Comparison of ENCODE assay signal across 26 cellular contexts in genomic region chr15:77666296-77666660, GRCh38. TPM values are rescaled to one million over a fixed set of nuclear protein-coding genes. Genes with fewer than 3 reads are reported as not detected.
"Had no signal": no experiment of that assay in that cellular context is flagged by ENCODE, and none has a peak within 500 bp of the region (broad histone marks: within the 10 kb centered on the region; RNA-seq: fewer than 3 reads in every experiment).

No MANE protein-coding gene starts in this region.

- H3K9me3 ChIP-seq: esophagus muscularis mucosa, gastroesophageal sphincter, heart right ventricle had no signal

- H3K4me1 ChIP-seq: esophagus muscularis mucosa, foreskin keratinocyte, gastroesophageal sphincter, heart right ventricle had no signal

- DNase-seq: activated CD4-positive, alpha-beta memory T cell treated with anti-CD3 and anti-CD28 coated beads, Interleukin-2, amount 10 ng/mL, durations not matched to agents 7 days and 5 days; activated CD4-positive, alpha-beta T cell treated with anti-CD3 and anti-CD28 coated beads for 1 hour; activated CD4-positive, alpha-beta T cell treated with anti-CD3 and anti-CD28 coated beads for 4 hours; activated CD4-positive, alpha-beta T cell treated with anti-CD3 and anti-CD28 coated beads, Interleukin-2, amount 10 ng/mL, durations not matched to agents 7 days and 5 days; activated CD4-positive, alpha-beta T cell treated with anti-CD3 and anti-CD28 coated beads, Interleukin-2, amount 50 U/mL, for 4 hours; activated CD8-positive, alpha-beta memory T cell treated with anti-CD3 and anti-CD28 coated beads, Interleukin-2, amount 50 U/mL, for 48 hours; activated gamma-delta T cell; activated naive CD4-positive, alpha-beta T cell; activated naive CD4-positive, alpha-beta T cell treated with anti-CD3 and anti-CD28 coated beads, Interleukin-2, amount 10 ng/mL, durations not matched to agents 7 days and 5 days; activated naive CD8-positive, alpha-beta T cell treated with anti-CD3 and anti-CD28 coated beads, Interleukin-2, amount 10 ng/mL, durations not matched to agents 7 days and 5 days; activated T-cell treated with anti-CD3 and anti-CD28 coated beads for 4 hours; activated T-cell treated with anti-CD3 and anti-CD28 coated beads, Interleukin-2, amount 50 U/mL, for 24 hours; activated T-cell treated with anti-CD3 and anti-CD28 coated beads, Interleukin-2, amount 50 U/mL, for 72 hours; cortex of kidney; effector memory CD4-positive, alpha-beta T cell; endodermal cell; erythroblast; foreskin keratinocyte; heart right ventricle; T-helper 2 cell had no signal

- FAIRE-seq: astrocyte, colon had no signal

- H3K4me3 ChIP-seq: esophagus muscularis mucosa, gastroesophageal sphincter, heart right ventricle had no signal

- H3K36me3 ChIP-seq: esophagus muscularis mucosa, gastroesophageal sphincter, heart right ventricle had no signal

- H3K27ac ChIP-seq: esophagus muscularis mucosa, foreskin keratinocyte, gastroesophageal sphincter, heart right ventricle had no signal

RNA-seq across cellular contexts. Expression of gene LINGO1, which starts 33.6 kb away (rescaled TPM):
- total RNA-seq: activated CD4-positive, alpha-beta memory T cell treated with anti-CD3 and anti-CD28 coated beads, Interleukin-2, amount 10 ng/mL, durations not matched to agents 7 days and 5 days; activated CD4-positive, alpha-beta T cell treated with anti-CD3 and anti-CD28 coated beads, Interleukin-2, amount 10 ng/mL, durations not matched to agents 7 days and 5 days; activated naive CD4-positive, alpha-beta T cell treated with anti-CD3 and anti-CD28 coated beads, Interleukin-2, amount 50 U/mL, for 72 hours; activated naive CD8-positive, alpha-beta T cell treated with anti-CD3 and anti-CD28 coated beads, Interleukin-2, amount 10 ng/mL, durations not matched to agents 7 days and 5 days; T-helper 1 cell treated with Interleukin-12 subunit alpha and Interleukin-12 subunit beta and Interleukin-4 antibody, amounts not matched to agents 30 ng/mL and 1 ng/mL, for 36 hours had no signal
